ENCODE assay signal across 1 cellular context in the genomic region with DNA sequence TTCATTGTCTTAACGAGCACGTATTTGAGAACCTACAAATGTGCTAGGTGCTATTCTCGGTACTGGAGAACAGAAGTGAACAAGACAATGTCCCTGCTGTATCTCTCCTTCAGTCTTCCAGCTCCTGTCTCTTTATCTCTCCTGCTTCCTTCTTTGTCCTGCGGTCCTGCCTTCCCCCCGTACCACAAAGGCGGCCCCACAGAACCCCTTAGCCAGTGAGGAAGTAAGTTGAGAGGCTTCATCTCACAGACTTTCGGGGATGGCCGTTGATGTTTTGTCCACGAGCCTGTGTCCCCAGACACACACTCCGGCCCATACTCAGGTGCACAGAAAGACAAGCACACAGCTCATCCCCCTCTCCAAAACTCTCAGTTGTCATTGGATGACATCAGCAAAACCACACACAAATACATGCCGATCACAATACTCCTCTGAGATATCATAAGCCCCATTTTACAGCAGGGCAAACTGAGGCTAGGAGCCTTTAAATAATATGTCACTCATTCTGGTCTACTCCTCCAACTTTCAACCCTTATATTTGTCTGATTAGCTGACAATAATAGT.
TF ChIP-seq lines count a peak whose summit lies in the region.

No MANE protein-coding gene starts in this region.

TF ChIP-seq in K562, 482 proteins besides CTCF, POLR2A, EP300 and RAD21 (continued from another document and continues in another):
- TF ChIP-seq, protein P1, sequence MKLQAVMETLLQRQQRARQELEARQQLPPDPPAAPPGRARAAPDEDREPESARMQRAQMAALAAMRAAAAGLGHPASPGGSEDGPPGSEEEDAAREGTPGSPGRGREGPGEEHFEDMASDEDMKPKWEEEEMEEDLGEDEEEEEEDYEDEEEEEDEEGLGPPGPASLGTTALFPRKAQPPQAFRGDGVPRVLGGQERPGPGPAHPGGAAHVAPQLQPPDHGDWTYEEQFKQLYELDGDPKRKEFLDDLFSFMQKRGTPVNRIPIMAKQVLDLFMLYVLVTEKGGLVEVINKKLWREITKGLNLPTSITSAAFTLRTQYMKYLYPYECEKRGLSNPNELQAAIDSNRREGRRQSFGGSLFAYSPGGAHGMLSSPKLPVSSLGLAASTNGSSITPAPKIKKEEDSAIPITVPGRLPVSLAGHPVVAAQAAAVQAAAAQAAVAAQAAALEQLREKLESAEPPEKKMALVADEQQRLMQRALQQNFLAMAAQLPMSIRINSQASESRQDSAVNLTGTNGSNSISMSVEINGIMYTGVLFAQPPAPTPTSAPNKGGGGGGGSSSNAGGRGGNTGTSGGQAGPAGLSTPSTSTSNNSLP (IDR thresholded peaks at IDR 0.05; ENCODE audit: borderline replicate concordance, low read depth, low read length): no peak
- peak; percentile 21; the same call in 1 of the 2 replicates for TF ChIP-seq ZNF12 (CRISPR knock-in tag; IDR thresholded peaks at IDR 0.05)
- TF ChIP-seq RFX1 (IDR thresholded peaks at IDR 0.05): no peak
- no peak for TF ChIP-seq ARID2 (IDR thresholded peaks at IDR 0.05)
- TF ChIP-seq TOE1 (IDR thresholded peaks at IDR 0.05; ENCODE audit: borderline replicate concordance): peak; percentile 57; the same call in 1 of the 2 replicates
- TF ChIP-seq TOE1 (CRISPR knock-in tag; IDR thresholded peaks at IDR 0.05; ENCODE audit: borderline replicate concordance, low read depth): no peak
- TF ChIP-seq LEF1 (IDR thresholded peaks at IDR 0.05): no peak
- no peak for TF ChIP-seq SP2 (IDR thresholded peaks at IDR 0.05; ENCODE audit: extremely low read depth, low read depth, low read length, poor library complexity, severe bottlenecking)
- TF ChIP-seq MTA1 (IDR thresholded peaks at IDR 0.05; ENCODE audit: borderline replicate concordance): 0 out of 2 replicates have a peak, but pooled peaks have one; percentile 62
- no peak for TF ChIP-seq DIDO1 (tag; IDR thresholded peaks at IDR 0.05; ENCODE audit: low read depth)
- peak in 1 of 2 experiments; percentile 88; a peak in 2 of 4 replicates for TF ChIP-seq ARNT (IDR thresholded peaks at IDR 0.05)
- TF ChIP-seq ZNF3 (CRISPR knock-in tag; IDR thresholded peaks at IDR 0.05): no peak
- no peak for TF ChIP-seq NFE2 (IDR thresholded peaks at IDR 0.05; ENCODE audit: low read depth)
- no peak for TF ChIP-seq RBM15 (IDR thresholded peaks at IDR 0.05; ENCODE audit: insufficient read depth, low read length)
- TF ChIP-seq WHSC1 (IDR thresholded peaks at IDR 0.05; ENCODE audit: low read length): no peak
- TF ChIP-seq ESRRA (IDR thresholded peaks at IDR 0.05; ENCODE audit: borderline replicate concordance, low read depth): peak; percentile 84
- TF ChIP-seq CCAR2 (IDR thresholded peaks at IDR 0.05; ENCODE audit: low read depth, low read length): no peak
- 0 out of 4 replicates have a peak, but pooled peaks of 1 of the 2 experiments have one; percentile 5 for TF ChIP-seq ZNF639 (CRISPR knock-in tag; conservative IDR thresholded peaks at IDR 0.05 in 1 of 2, IDR thresholded peaks at IDR 0.05 in 1 of 2)
- TF ChIP-seq SIRT6 (IDR thresholded peaks at IDR 0.05; ENCODE audit: low read depth, low read length): no peak
- TF ChIP-seq HDAC2 (IDR thresholded peaks at IDR 0.05): peak; percentile 99
- TF ChIP-seq, protein P2, sequence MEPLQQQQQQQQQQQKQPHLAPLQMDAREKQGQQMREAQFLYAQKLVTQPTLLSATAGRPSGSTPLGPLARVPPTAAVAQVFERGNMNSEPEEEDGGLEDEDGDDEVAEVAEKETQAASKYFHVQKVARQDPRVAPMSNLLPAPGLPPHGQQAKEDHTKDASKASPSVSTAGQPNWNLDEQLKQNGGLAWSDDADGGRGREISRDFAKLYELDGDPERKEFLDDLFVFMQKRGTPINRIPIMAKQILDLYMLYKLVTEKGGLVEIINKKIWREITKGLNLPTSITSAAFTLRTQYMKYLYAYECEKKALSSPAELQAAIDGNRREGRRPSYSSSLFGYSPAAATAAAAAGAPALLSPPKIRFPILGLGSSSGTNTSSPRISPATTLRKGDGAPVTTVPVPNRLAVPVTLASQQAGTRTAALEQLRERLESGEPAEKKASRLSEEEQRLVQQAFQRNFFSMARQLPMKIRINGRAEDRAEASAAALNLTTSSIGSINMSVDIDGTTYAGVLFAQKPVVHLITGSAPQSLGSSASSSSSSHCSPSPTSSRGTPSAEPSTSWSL (CRISPR knock-in tag; IDR thresholded peaks at IDR 0.05; ENCODE audit: borderline replicate concordance): no peak
- no peak for TF ChIP-seq C11orf30 (IDR thresholded peaks at IDR 0.05; ENCODE audit: low read depth)
- TF ChIP-seq LCOR (CRISPR knock-in tag; IDR thresholded peaks at IDR 0.05): no peak
- no peak for TF ChIP-seq ZBTB5 (IDR thresholded peaks at IDR 0.05)
- no peak for TF ChIP-seq ILF3 (IDR thresholded peaks at IDR 0.05; ENCODE audit: borderline replicate concordance)
- no peak for TF ChIP-seq STAT5A (IDR thresholded peaks at IDR 0.05; ENCODE audit: borderline replicate concordance, low read length)
- no peak for TF ChIP-seq ZBTB34 (CRISPR knock-in tag; IDR thresholded peaks at IDR 0.05)
- TF ChIP-seq DDX20 (tag; IDR thresholded peaks at IDR 0.05; ENCODE audit: low read depth): no peak
- no peak for TF ChIP-seq MYC (IDR thresholded peaks at IDR 0.05; ENCODE audit: low read depth, low read length)
- no peak for TF ChIP-seq MYC (CRISPR knock-in tag; IDR thresholded peaks at IDR 0.05; ENCODE audit: borderline replicate concordance, low read depth)
- TF ChIP-seq, protein P3, sequence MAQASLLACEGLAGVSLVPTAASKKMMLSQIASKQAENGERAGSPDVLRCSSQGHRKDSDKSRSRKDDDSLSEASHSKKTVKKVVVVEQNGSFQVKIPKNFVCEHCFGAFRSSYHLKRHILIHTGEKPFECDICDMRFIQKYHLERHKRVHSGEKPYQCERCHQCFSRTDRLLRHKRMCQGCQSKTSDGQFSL (CRISPR knock-in tag; IDR thresholded peaks at IDR 0.05): no peak
- TF ChIP-seq, protein P3 (tag; IDR thresholded peaks at IDR 0.05): no peak
- TF ChIP-seq RBM17 (IDR thresholded peaks at IDR 0.05; ENCODE audit: borderline replicate concordance, low read depth, low read length): no peak
- TF ChIP-seq RB1 (IDR thresholded peaks at IDR 0.05; ENCODE audit: low read depth): no peak
- no peak for TF ChIP-seq ELF4 (CRISPR knock-in tag; IDR thresholded peaks at IDR 0.05)
- no peak for TF ChIP-seq CBX8 (IDR thresholded peaks at IDR 0.05; ENCODE audit: borderline replicate concordance, extremely low read depth, low read depth, low read length, poor library complexity, severe bottlenecking)
- TF ChIP-seq HEY1 (CRISPR knock-in tag; IDR thresholded peaks at IDR 0.05; ENCODE audit: borderline replicate concordance): no peak
- no peak for TF ChIP-seq NR3C1 (CRISPR knock-in tag; IDR thresholded peaks at IDR 0.05)
- TF ChIP-seq SRSF3 (IDR thresholded peaks at IDR 0.05; ENCODE audit: insufficient read depth, low read length): no peak
- 0 out of 2 replicates have a peak, but pooled peaks have one; percentile 46 for TF ChIP-seq NCOA1 (IDR thresholded peaks at IDR 0.05; ENCODE audit: low read depth)
- no peak for TF ChIP-seq ZFX (CRISPR knock-in tag; IDR thresholded peaks at IDR 0.05)
- TF ChIP-seq KDM4B (IDR thresholded peaks at IDR 0.05; ENCODE audit: borderline replicate concordance in 2 of 2, low read depth in 1 of 2): no peak
- TF ChIP-seq POLR2G (IDR thresholded peaks at IDR 0.05; ENCODE audit: low read depth, low read length): no peak
- no peak for TF ChIP-seq FOXA1 (IDR thresholded peaks at IDR 0.05; ENCODE audit: borderline replicate concordance)
- TF ChIP-seq ETV6 (IDR thresholded peaks at IDR 0.05; ENCODE audit: borderline replicate concordance in 1 of 2, low read depth in 2 of 2, low read length in 1 of 2): no peak
- TF ChIP-seq ETV6 (CRISPR knock-in tag; IDR thresholded peaks at IDR 0.05; ENCODE audit: borderline replicate concordance): no peak
- no peak for TF ChIP-seq PURB (CRISPR knock-in tag; IDR thresholded peaks at IDR 0.05; ENCODE audit: low read depth)
- no peak for TF ChIP-seq SOX6 (IDR thresholded peaks at IDR 0.05)
- no peak for TF ChIP-seq ARID1B (IDR thresholded peaks at IDR 0.05)
- no peak for TF ChIP-seq SIN3B (IDR thresholded peaks at IDR 0.05; ENCODE audit: low read depth)
- no peak for TF ChIP-seq POLR2H (tag; IDR thresholded peaks at IDR 0.05; ENCODE audit: low read depth)
- no peak for TF ChIP-seq ZNF785 (CRISPR knock-in tag; IDR thresholded peaks at IDR 0.05)
- TF ChIP-seq PRPF4 (IDR thresholded peaks at IDR 0.05; ENCODE audit: insufficient read depth, low read depth, low read length, poor library complexity, severe bottlenecking): no peak
- peak; percentile 37; the same call in 1 of the 2 replicates for TF ChIP-seq PTBP1 (IDR thresholded peaks at IDR 0.05; ENCODE audit: low read depth, low read length)
- TF ChIP-seq MIER1 (IDR thresholded peaks at IDR 0.05; ENCODE audit: low read depth): 0 out of 2 replicates have a peak, but pooled peaks have one; percentile 23
- no peak for TF ChIP-seq ARHGAP35 (IDR thresholded peaks at IDR 0.05; ENCODE audit: partially characterized antibody)
- TF ChIP-seq HMG20A (CRISPR knock-in tag; conservative IDR thresholded peaks at IDR 0.05): no peak
- TF ChIP-seq ZNF175 (CRISPR knock-in tag; IDR thresholded peaks at IDR 0.05; ENCODE audit: low read depth): no peak
- TF ChIP-seq ZNF507 (tag; conservative IDR thresholded peaks at IDR 0.05): no peak
- TF ChIP-seq FOXP1 (CRISPR knock-in tag; IDR thresholded peaks at IDR 0.05): no peak
- TF ChIP-seq, protein P4, sequence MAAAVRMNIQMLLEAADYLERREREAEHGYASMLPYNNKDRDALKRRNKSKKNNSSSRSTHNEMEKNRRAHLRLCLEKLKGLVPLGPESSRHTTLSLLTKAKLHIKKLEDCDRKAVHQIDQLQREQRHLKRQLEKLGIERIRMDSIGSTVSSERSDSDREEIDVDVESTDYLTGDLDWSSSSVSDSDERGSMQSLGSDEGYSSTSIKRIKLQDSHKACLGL (CRISPR knock-in tag; IDR thresholded peaks at IDR 0.05; ENCODE audit: borderline replicate concordance, poor library complexity, severe bottlenecking): no peak
- TF ChIP-seq, protein P5, sequence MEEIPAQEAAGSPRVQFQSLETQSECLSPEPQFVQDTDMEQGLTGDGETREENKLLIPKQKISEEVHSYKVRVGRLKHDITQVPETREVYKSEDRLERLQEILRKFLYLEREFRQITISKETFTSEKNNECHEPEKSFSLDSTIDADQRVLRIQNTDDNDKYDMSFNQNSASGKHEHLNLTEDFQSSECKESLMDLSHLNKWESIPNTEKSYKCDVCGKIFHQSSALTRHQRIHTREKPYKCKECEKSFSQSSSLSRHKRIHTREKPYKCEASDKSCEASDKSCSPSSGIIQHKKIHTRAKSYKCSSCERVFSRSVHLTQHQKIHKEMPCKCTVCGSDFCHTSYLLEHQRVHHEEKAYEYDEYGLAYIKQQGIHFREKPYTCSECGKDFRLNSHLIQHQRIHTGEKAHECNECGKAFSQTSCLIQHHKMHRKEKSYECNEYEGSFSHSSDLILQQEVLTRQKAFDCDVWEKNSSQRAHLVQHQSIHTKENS (CRISPR knock-in tag; IDR thresholded peaks at IDR 0.05): no peak
- TF ChIP-seq JUND (IDR thresholded peaks at IDR 0.05; ENCODE audit: borderline replicate concordance, low read depth, low read length): no peak
- 0 out of 3 replicates have a peak, but pooled peaks have one; percentile 53 for TF ChIP-seq JUND (tag; IDR thresholded peaks at IDR 0.05; ENCODE audit: borderline replicate concordance, low read depth, low read length)
- no peak; the same call in 1 of the 2 replicates for TF ChIP-seq MCM5 (IDR thresholded peaks at IDR 0.05; ENCODE audit: low read depth)
- no peak; the same call in 1 of the 2 replicates for TF ChIP-seq TRIM28 (IDR thresholded peaks at IDR 0.05)
- peak; percentile 37; the same call in 1 of the 2 replicates for TF ChIP-seq NBN (IDR thresholded peaks at IDR 0.05; ENCODE audit: low read depth)
- no peak for TF ChIP-seq ZNF41 (CRISPR knock-in tag; conservative IDR thresholded peaks at IDR 0.05)
- TF ChIP-seq FOXK2 (conservative IDR thresholded peaks at IDR 0.05 in 1 of 2, IDR thresholded peaks at IDR 0.05 in 1 of 2; ENCODE audit: low read depth in 2 of 2): no peak
- TF ChIP-seq NELFE (IDR thresholded peaks at IDR 0.05; ENCODE audit: insufficient read depth, insufficient read length): no peak
- TF ChIP-seq RCOR1 (IDR thresholded peaks at IDR 0.05; ENCODE audit: borderline replicate concordance in 1 of 2, low read depth in 2 of 2, low read length in 2 of 2): peak; percentile 82 to 85
